ENCODE assay signal across 8 cellular contexts in genomic region chr15:63504247-63504978, GRCh38. TPM values are rescaled to one million over a fixed set of nuclear protein-coding genes. Genes with fewer than 3 reads are reported as not detected.
DNase-seq lines count a peak whose midpoint lies in the region; ATAC-seq and TF ChIP-seq lines count a peak whose summit lies in the region.

A gene with protein sequence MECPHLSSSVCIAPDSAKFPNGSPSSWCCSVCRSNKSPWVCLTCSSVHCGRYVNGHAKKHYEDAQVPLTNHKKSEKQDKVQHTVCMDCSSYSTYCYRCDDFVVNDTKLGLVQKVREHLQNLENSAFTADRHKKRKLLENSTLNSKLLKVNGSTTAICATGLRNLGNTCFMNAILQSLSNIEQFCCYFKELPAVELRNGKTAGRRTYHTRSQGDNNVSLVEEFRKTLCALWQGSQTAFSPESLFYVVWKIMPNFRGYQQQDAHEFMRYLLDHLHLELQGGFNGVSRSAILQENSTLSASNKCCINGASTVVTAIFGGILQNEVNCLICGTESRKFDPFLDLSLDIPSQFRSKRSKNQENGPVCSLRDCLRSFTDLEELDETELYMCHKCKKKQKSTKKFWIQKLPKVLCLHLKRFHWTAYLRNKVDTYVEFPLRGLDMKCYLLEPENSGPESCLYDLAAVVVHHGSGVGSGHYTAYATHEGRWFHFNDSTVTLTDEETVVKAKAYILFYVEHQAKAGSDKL (plus strand): TSS chr15:63504593. CDS start chr15:63504740, 147 bp downstream.

- peaks cover 51% of the 10 kb centered on the region for H3K4me1 ChIP-seq in RWPE2 (ENCODE audit: insufficient read depth, poor library complexity, severe bottlenecking)

- peaks cover 9% of the 10 kb centered on the region for H3K36me3 Mint-ChIP-seq in activated T-helper 2 cell treated with anti-CD3 and anti-CD28 coated beads, Interferon-gamma antibody, Interleukin-2, Interleukin-4, amounts not matched to agents 10 μg/mL and 5 μg/mL and 100 μg/mL, durations not matched to agents 14 hours and 24 hours and 36 hours (ENCODE audit: low read depth)
- no peaks in the 10 kb centered on the region for H3K36me3 Mint-ChIP-seq in natural killer cell treated with Interleukin-12 subunit alpha and Interleukin-12 subunit beta and Interleukin-15 and Interleukin-18, amount 100 ng/mL, for 72 hours

- H3K9me3 Mint-ChIP-seq in activated T-helper 2 cell treated with anti-CD3 and anti-CD28 coated beads, Interferon-gamma antibody, Interleukin-2, Interleukin-4, amounts not matched to agents 10 μg/mL and 5 μg/mL and 100 μg/mL, durations not matched to agents 14 hours and 24 hours and 36 hours = no peaks in the 10 kb centered on the region
- H3K9me3 Mint-ChIP-seq in natural killer cell treated with Interleukin-12 subunit alpha and Interleukin-12 subunit beta and Interleukin-15 and Interleukin-18, amount 100 ng/mL, for 72 hours = no peaks in the 10 kb centered on the region

- H3K36me3 ChIP-seq in RWPE2 (ENCODE audit: low read depth) = no peaks in the 10 kb centered on the region

- H3K4me3 Mint-ChIP-seq in activated T-helper 2 cell treated with anti-CD3 and anti-CD28 coated beads, Interferon-gamma antibody, Interleukin-2, Interleukin-4, amounts not matched to agents 10 μg/mL and 5 μg/mL and 100 μg/mL, durations not matched to agents 14 hours and 24 hours and 36 hours (ENCODE audit: low read depth) = peak within 1 kb of the TSS; percentile 89
- H3K4me3 Mint-ChIP-seq in natural killer cell treated with Interleukin-12 subunit alpha and Interleukin-12 subunit beta and Interleukin-15 and Interleukin-18, amount 100 ng/mL, for 72 hours = peak within 1 kb of the TSS; percentile 95

- no peaks in the 10 kb centered on the region for H3K9me3 ChIP-seq in RWPE2 (ENCODE audit: severe bottlenecking)

- peaks cover 69% of the 10 kb centered on the region for H3K4me1 Mint-ChIP-seq in activated T-helper 2 cell treated with anti-CD3 and anti-CD28 coated beads, Interferon-gamma antibody, Interleukin-2, Interleukin-4, amounts not matched to agents 10 μg/mL and 5 μg/mL and 100 μg/mL, durations not matched to agents 14 hours and 24 hours and 36 hours (ENCODE audit: low read depth)
- peaks cover 65 to 80% of the 10 kb centered on the region in 2 donors for H3K4me1 Mint-ChIP-seq in natural killer cell treated with Interleukin-12 subunit alpha and Interleukin-12 subunit beta and Interleukin-15 and Interleukin-18, amount 100 ng/mL, for 72 hours (ENCODE audit: low read depth in 2 of 2)

- H3K27ac Mint-ChIP-seq in activated T-helper 2 cell treated with anti-CD3 and anti-CD28 coated beads, Interferon-gamma antibody, Interleukin-2, Interleukin-4, amounts not matched to agents 10 μg/mL and 5 μg/mL and 100 μg/mL, durations not matched to agents 14 hours and 24 hours and 36 hours = peak within 1 kb of the TSS; percentile 89
- peak within 1 kb of the TSS; percentile 76 to 92 for H3K27ac Mint-ChIP-seq in natural killer cell treated with Interleukin-12 subunit alpha and Interleukin-12 subunit beta and Interleukin-15 and Interleukin-18, amount 100 ng/mL, for 72 hours

- peak within 1 kb of the TSS; percentile 67 for H3K4me3 ChIP-seq in LNCaP clone FGC (ENCODE audit: low read depth, low read length)
- H3K4me3 ChIP-seq in RWPE2 (ENCODE audit: severe bottlenecking) = peak within 1 kb of the TSS; percentile 93

- intact Hi-C loops in activated T-helper 2 cell treated with anti-CD3 and anti-CD28 coated beads, Interferon-gamma antibody, Interleukin-2, Interleukin-4, amounts not matched to agents 10 μg/mL and 5 μg/mL and 100 μg/mL, durations not matched to agents 14 hours and 24 hours and 36 hours (cut with micrococcal nuclease) = loop anchor here (1.0 to 10.0 kb wide), 4 partner anchors 25 to 588 kb away; partner anchors contain the start of gene CIAO2A

- ATAC-seq in RWPE2 (ENCODE audit: low read depth) = peak; percentile 62
- ATAC-seq in natural killer cell treated with Interleukin-12 subunit alpha and Interleukin-12 subunit beta and Interleukin-15 and Interleukin-18, amount 100 ng/mL, for 72 hours = peak; percentile 85 to 86

- no peaks in the 10 kb centered on the region for H3K27me3 ChIP-seq in RWPE2 (ENCODE audit: insufficient read depth, poor library complexity, severe bottlenecking)

- no peaks in the 10 kb centered on the region for H3K27me3 Mint-ChIP-seq in activated T-helper 2 cell treated with anti-CD3 and anti-CD28 coated beads, Interferon-gamma antibody, Interleukin-2, Interleukin-4, amounts not matched to agents 10 μg/mL and 5 μg/mL and 100 μg/mL, durations not matched to agents 14 hours and 24 hours and 36 hours (ENCODE audit: low read depth)
- H3K27me3 Mint-ChIP-seq in natural killer cell treated with Interleukin-12 subunit alpha and Interleukin-12 subunit beta and Interleukin-15 and Interleukin-18, amount 100 ng/mL, for 72 hours = no peaks in the 10 kb centered on the region

- H3K27ac ChIP-seq in RWPE2 (ENCODE audit: poor library complexity, severe bottlenecking) = peak within 1 kb of the TSS; percentile 94

- peak; percentile 92 for DNase-seq in EH (ENCODE audit: low read depth)
- DNase-seq in GOT3 (lab: John Stamatoyannopoulos, UW) = peak; percentile 86
- peak; percentile 86 for DNase-seq in LNCaP clone FGC (ENCODE audit: low read depth)
- peak; percentile 94 for DNase-seq in RWPE2 (ENCODE audit: low spot score)
- peak; percentile 92 for DNase-seq in activated T-helper 2 cell treated with anti-CD3 and anti-CD28 coated beads, Interferon-gamma antibody, Interleukin-2, Interleukin-4, amounts not matched to agents 10 μg/mL and 5 μg/mL and 100 μg/mL, durations not matched to agents 14 hours and 24 hours and 36 hours (ENCODE audit: low spot score)
- DNase-seq in fibroblast of peridontal ligament (ENCODE audit: extremely low read depth) = peak; percentile 95
- DNase-seq in natural killer cell treated with Interleukin-12 subunit alpha and Interleukin-12 subunit beta and Interleukin-15 and Interleukin-18, amount 100 ng/mL, for 72 hours (ENCODE audit: low spot score) = peak; percentile 95
- DNase-seq in stimulated activated naive CD4-positive, alpha-beta T cell treated with Interleukin-2 at 50 U/mL for 16 hours (lab: John Stamatoyannopoulos, UW) = peak; percentile 90

- TF ChIP-seq CTCF in LNCaP clone FGC (IDR thresholded peaks at IDR 0.05; ENCODE audit: control insufficient read depth, extremely low read depth, insufficient read depth) (peak; percentile 33; the same call in 1 of the 2 replicates), RWPE2 (IDR thresholded peaks at IDR 0.05; ENCODE audit: poor library complexity, severe bottlenecking) (peak; percentile 49)

RNA-seq across cellular contexts. Expression of the gene that starts here (rescaled TPM):
- total RNA-seq in activated T-helper 2 cell treated with anti-CD3 and anti-CD28 coated beads, Interferon-gamma antibody, Interleukin-2, Interleukin-4, amounts not matched to agents 10 μg/mL and 5 μg/mL and 100 μg/mL, durations not matched to agents 14 hours and 24 hours and 36 hours = 41.2 and 47.6 TPM in 2 replicates
- total RNA-seq in natural killer cell treated with Interleukin-12 subunit alpha and Interleukin-12 subunit beta and Interleukin-15 and Interleukin-18, amount 100 ng/mL, for 72 hours = 10 to 100 TPM; 70.0 to 75.3 TPM

Comparison
In these comparisons a context has a peak if more than half of its experiments do, and no peak if none do; other contexts are left out.
1. Peak in every context shown above with its lines: DNase-seq, ATAC-seq, H3K4me3 ChIP-seq and H3K27ac ChIP-seq.